Comparison of ENCODE assay signal across 7 cellular contexts in genomic region chr11:74948546-74948897, GRCh38. TPM values are rescaled to one million over a fixed set of nuclear protein-coding genes. Genes with fewer than 3 reads are reported as not detected.
DNase-seq lines count a peak whose midpoint lies in the region; ATAC-seq and TF ChIP-seq lines count a peak whose summit lies in the region.

No MANE protein-coding gene starts in this region.

- no peaks in the 10 kb centered on the region for H3F3A ChIP-seq in PC-9 (ENCODE audit: insufficient read depth, low read depth)

- peak overlapping the region; percentile 97 for H3K27ac Mint-ChIP-seq in HFFc6
- peak overlapping the region; percentile 99 for H3K27ac Mint-ChIP-seq in endodermal cell
- peak overlapping the region; percentile 89 to 92 for H3K27ac Mint-ChIP-seq in natural killer cell treated with Interleukin-12 subunit alpha and Interleukin-12 subunit beta and Interleukin-15 and Interleukin-18, amount 100 ng/mL, for 72 hours

- no peak for DNase-seq in HFFc6
- DNase-seq in PC-9 = peak in 1 of 2 experiments; percentile 39
- DNase-seq in endodermal cell = no peak
- no peak for DNase-seq in natural killer cell treated with Interleukin-12 subunit alpha and Interleukin-12 subunit beta and Interleukin-15 and Interleukin-18, amount 100 ng/mL, for 72 hours (ENCODE audit: low spot score)
- DNase-seq in medulla oblongata (ENCODE audit: extremely low spot score) = no peak
- no peak for DNase-seq in NCI-H2171 (lab: John Stamatoyannopoulos, UW)

- CTCF ChIA-PET in PC-9 (lab: Charles Lee) = no interaction called here

- intact Hi-C loops in PC-9 (cut with micrococcal nuclease; ENCODE audit: unreplicated experiment) = no loop called here

- H3K27me3 Mint-ChIP-seq in HFFc6 (ENCODE audit: insufficient read depth) (no peaks in the 10 kb centered on the region; the same call in 1 of the 2 replicates), endodermal cell (ENCODE audit: insufficient read depth) (no peaks in the 10 kb centered on the region)
- no peaks in the 10 kb centered on the region for H3K27me3 Mint-ChIP-seq in natural killer cell treated with Interleukin-12 subunit alpha and Interleukin-12 subunit beta and Interleukin-15 and Interleukin-18, amount 100 ng/mL, for 72 hours

- H3K27ac ChIP-seq in PC-9 = peak overlapping the region; percentile 37; the same call in 1 of the 2 replicates
- H3K27ac ChIP-seq in endodermal cell (ENCODE audit: low read depth, low read length) = no peak overlapping the region

- peak overlapping the region; percentile 99 for H3K4me2 ChIP-seq in PC-9

- H3K4me3 Mint-ChIP-seq in HFFc6 (peak overlapping the region; percentile 100), endodermal cell (peak overlapping the region; percentile 96)
- peak overlapping the region; percentile 97 for H3K4me3 Mint-ChIP-seq in natural killer cell treated with Interleukin-12 subunit alpha and Interleukin-12 subunit beta and Interleukin-15 and Interleukin-18, amount 100 ng/mL, for 72 hours

- peaks cover 18% of the 10 kb centered on the region for H3K4me1 ChIP-seq in PC-9 (replicated peaks; ENCODE audit: insufficient read depth)
- H3K4me1 ChIP-seq in endodermal cell (ENCODE audit: control insufficient read depth, insufficient read depth, low read length) = no peaks in the 10 kb centered on the region

- peak overlapping the region; percentile 96 for H3K4me3 ChIP-seq in PC-9
- H3K4me3 ChIP-seq in endodermal cell (ENCODE audit: low read length) = peak overlapping the region; percentile 100

- peaks cover 52% of the 10 kb centered on the region for H3K4me1 Mint-ChIP-seq in HFFc6 (ENCODE audit: low read depth)
- H3K4me1 Mint-ChIP-seq in endodermal cell = peaks cover 12% of the 10 kb centered on the region
- peaks cover 30 to 35% of the 10 kb centered on the region in 2 donors for H3K4me1 Mint-ChIP-seq in natural killer cell treated with Interleukin-12 subunit alpha and Interleukin-12 subunit beta and Interleukin-15 and Interleukin-18, amount 100 ng/mL, for 72 hours (ENCODE audit: low read depth in 2 of 2)

- H3K9me2 ChIP-seq in PC-9 (ENCODE audit: insufficient read depth) = no peaks in the 10 kb centered on the region

- H3K9me3 Mint-ChIP-seq in HFFc6 (no peaks in the 10 kb centered on the region), endodermal cell (no peaks in the 10 kb centered on the region)
- H3K9me3 Mint-ChIP-seq in natural killer cell treated with Interleukin-12 subunit alpha and Interleukin-12 subunit beta and Interleukin-15 and Interleukin-18, amount 100 ng/mL, for 72 hours = no peaks in the 10 kb centered on the region

- H4K20me1 ChIP-seq in PC-9 (ENCODE audit: insufficient read depth) = no peaks in the 10 kb centered on the region

- H3K36me3 ChIP-seq in PC-9 (ENCODE audit: low read depth) (peaks cover 12% of the 10 kb centered on the region; the same call in 1 of the 2 replicates), endodermal cell (ENCODE audit: control insufficient read depth, insufficient read depth, low read length) (peaks cover 17% of the 10 kb centered on the region)

- ATAC-seq in GM18499 (IDR thresholded peaks at IDR 0.05; ENCODE audit: insufficient read depth, unreplicated experiment) = peak; percentile 6
- no peak for ATAC-seq in natural killer cell treated with Interleukin-12 subunit alpha and Interleukin-12 subunit beta and Interleukin-15 and Interleukin-18, amount 100 ng/mL, for 72 hours

- no peaks in the 10 kb centered on the region for H3K9me3 ChIP-seq in PC-9 (ENCODE audit: insufficient read depth, low read depth)
- no peaks in the 10 kb centered on the region for H3K9me3 ChIP-seq in endodermal cell (ENCODE audit: control insufficient read depth, low read length)

- H3K9ac ChIP-seq in endodermal cell (ENCODE audit: extremely low read depth, low read length, poor library complexity, severe bottlenecking) = peak overlapping the region; percentile 93

- H3K36me3 Mint-ChIP-seq in HFFc6 (ENCODE audit: low read depth) (peaks cover 16% of the 10 kb centered on the region), endodermal cell (ENCODE audit: low read depth) (peaks cover 9% of the 10 kb centered on the region)
- H3K36me3 Mint-ChIP-seq in natural killer cell treated with Interleukin-12 subunit alpha and Interleukin-12 subunit beta and Interleukin-15 and Interleukin-18, amount 100 ng/mL, for 72 hours = peaks cover 21% of the 10 kb centered on the region

- no peak for TF ChIP-seq CTCF in HFFc6 (IDR thresholded peaks at IDR 0.05)
- TF ChIP-seq CTCF in PC-9 (conservative IDR thresholded peaks at IDR 0.05) = no peak
- no peak for TF ChIP-seq CTCF in endodermal cell (conservative IDR thresholded peaks at IDR 0.05)

- BruUV-seq in PC-9 (replicated peaks; lab: Mats Ljungman, UMichigan) = TSS peak; percentile 80

- H3K27me3 ChIP-seq in PC-9 (ENCODE audit: insufficient read depth, low read depth) (no peaks in the 10 kb centered on the region), endodermal cell (ENCODE audit: control insufficient read depth, insufficient read depth, low read length, poor library complexity, severe bottlenecking) (no peaks in the 10 kb centered on the region)

- 2 to 4% methylated on average over 6 to 9 of the region's 9 CpGs for WGBS in endodermal cell (ENCODE audit: insufficient coverage in 1 of 2, insufficient read length in 1 of 2), 2 experiments

- peak overlapping the region; percentile 99 for H2AFZ ChIP-seq in PC-9

- H3K79me2 ChIP-seq in PC-9 (ENCODE audit: low read depth) = peaks cover 63% of the 10 kb centered on the region

- POLR2A ChIA-PET in PC-9 (lab: Charles Lee; ENCODE audit: unreplicated experiment) = interaction anchor here (0.6 kb wide), 2 partner anchors 62 to 203 kb away, joined by 3 to 5 read pairs; no protein-coding TSS in a partner anchor

RNA-seq across cellular contexts. Expression of gene XRRA1, which starts 0.4 kb away (rescaled TPM):
- 1 to 10 TPM; 5.4 to 7.0 (median 6.0) TPM for total RNA-seq in HFFc6 (2021; fragmentation: NEBNext Ultra II Directional; extraction: Animal tissue kit (Norgen Biotek cat#: 25700))
- total RNA-seq in PC-9 (2021) = 29.5 and 43.0 TPM in 2 replicates
- total RNA-seq in endodermal cell = 1 to 10 TPM; 7.2 to 9.0 TPM
- polyA plus RNA-seq in endodermal cell (2013, experiment 1 of 2) = 7.6 TPM
- 7.2 TPM for polyA plus RNA-seq in endodermal cell (2013, experiment 2 of 2)
- total RNA-seq in natural killer cell treated with Interleukin-12 subunit alpha and Interleukin-12 subunit beta and Interleukin-15 and Interleukin-18, amount 100 ng/mL, for 72 hours = 10 to 100 TPM; 12.2 to 31.2 TPM

RNA-seq across cellular contexts. Expression of gene SPCS2, which starts 0.5 kb away (rescaled TPM):
- 100 to 1,000 TPM; 152 to 190 (median 168) TPM for total RNA-seq in HFFc6 (2021; fragmentation: NEBNext Ultra II Directional; extraction: Animal tissue kit (Norgen Biotek cat#: 25700))
- total RNA-seq in PC-9 (2021) (122 and 175 TPM in 2 replicates), endodermal cell (100 to 1,000 TPM; 131 to 141 TPM)
- 228 TPM for polyA plus RNA-seq in endodermal cell (2013, experiment 1 of 2)
- 200 TPM for polyA plus RNA-seq in endodermal cell (2013, experiment 2 of 2)
- total RNA-seq in natural killer cell treated with Interleukin-12 subunit alpha and Interleukin-12 subunit beta and Interleukin-15 and Interleukin-18, amount 100 ng/mL, for 72 hours = 100 to 1,000 TPM; 110 to 168 TPM

RNA-seq across cellular contexts. Expression of gene NEU3, which starts 40.2 kb away (rescaled TPM):
- 1 to 10 TPM; 7.6 to 8.9 (median 8.4) TPM for total RNA-seq in HFFc6 (2021; fragmentation: NEBNext Ultra II Directional; extraction: Animal tissue kit (Norgen Biotek cat#: 25700))
- 9.9 and 11.8 TPM in 2 replicates for total RNA-seq in PC-9 (2021)
- 10 to 100 TPM in 1 of 2 donors, 1 to 10 TPM in 1; 9.1 to 10.8 TPM for total RNA-seq in endodermal cell
- polyA plus RNA-seq in endodermal cell (2013, experiment 1 of 2) = 7.7 TPM
- polyA plus RNA-seq in endodermal cell (2013, experiment 2 of 2) = 7.0 TPM
- total RNA-seq in natural killer cell treated with Interleukin-12 subunit alpha and Interleukin-12 subunit beta and Interleukin-15 and Interleukin-18, amount 100 ng/mL, for 72 hours = 10 to 100 TPM; 17.8 to 35.0 TPM
